In the genomic region with DNA sequence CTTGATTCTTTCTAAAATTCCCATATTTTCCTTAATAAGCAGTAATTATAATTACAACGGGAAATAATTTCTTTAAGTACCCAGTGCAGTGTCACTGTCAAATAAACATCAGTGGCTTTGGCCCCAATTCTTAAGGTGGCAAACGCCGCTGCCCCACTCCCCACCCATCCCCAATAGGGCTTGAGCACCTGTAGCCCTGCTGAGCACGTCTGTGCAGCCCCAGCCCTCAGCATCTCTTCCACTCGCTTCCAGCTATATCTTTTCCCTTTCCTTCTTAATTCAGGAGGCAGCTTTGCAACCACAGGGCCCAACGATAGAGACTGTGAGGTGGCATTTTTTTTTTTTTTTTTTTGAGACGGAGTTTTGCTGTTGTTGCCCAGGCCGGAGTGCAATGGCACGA, we compare ENCODE assay signal across 12 cellular contexts. TPM values are rescaled to one million over a fixed set of nuclear protein-coding genes. Genes with fewer than 3 reads are reported as not detected.
A peak's percentile ranks its signal among the peaks of the same experiment; 100 is the strongest.
DNase-seq lines count a peak whose midpoint lies in the region; TF ChIP-seq lines count a peak whose summit lies in the region.
"Had no signal": no experiment of that assay in that cellular context is flagged by ENCODE, and none has a peak within 500 bp of the region (broad histone marks: within the 10 kb centered on the region; RNA-seq: fewer than 3 reads in every experiment).

No MANE protein-coding gene starts in this region.

- DNase-seq in activated naive CD4-positive, alpha-beta T cell treated with anti-CD3 and anti-CD28 coated beads, Interleukin-2, amount 10 ng/mL, durations not matched to agents 7 days and 5 days: peak; percentile 18
- DNase-seq in activated naive CD4-positive, alpha-beta T cell treated with anti-CD3 and anti-CD28 coated beads, Interleukin-2, amount 50 U/mL, for 16 hours: no peak
- DNase-seq in activated naive CD8-positive, alpha-beta T cell treated with anti-CD3 and anti-CD28 coated beads for 36 hours: no peak
- DNase-seq in suprapubic skin (ENCODE audit: low spot score in 2 of 2) (no peak), glutamatergic neuron (no peak), type B pancreatic cell (ENCODE audit: extremely low spot score, unreplicated experiment) (no peak)
- DNase-seq: left cardiac atrium, NCI-H1092, uterus had no signal

- no peaks in the 10 kb centered on the region for H3K27me3 Mint-ChIP-seq in activated naive CD4-positive, alpha-beta T cell treated with anti-CD3 and anti-CD28 coated beads, Interleukin-2, amount 10 ng/mL, durations not matched to agents 7 days and 5 days
- H3K27me3 Mint-ChIP-seq in activated naive CD8-positive, alpha-beta T cell treated with anti-CD3 and anti-CD28 coated beads for 36 hours: no peaks in the 10 kb centered on the region
- H3K27me3 Mint-ChIP-seq in glutamatergic neuron (ENCODE audit: unreplicated experiment): peaks cover 2% of the 10 kb centered on the region
- H3K27me3 Mint-ChIP-seq in type B pancreatic cell: no peaks in the 10 kb centered on the region
- H3K27me3 Mint-ChIP-seq: progenitor cell of endocrine pancreas had no signal

- no peak overlapping the region for H3K4me3 Mint-ChIP-seq in activated naive CD4-positive, alpha-beta T cell treated with anti-CD3 and anti-CD28 coated beads, Interleukin-2, amount 10 ng/mL, durations not matched to agents 7 days and 5 days
- no peak overlapping the region for H3K4me3 Mint-ChIP-seq in activated naive CD8-positive, alpha-beta T cell treated with anti-CD3 and anti-CD28 coated beads for 36 hours
- H3K4me3 Mint-ChIP-seq in glutamatergic neuron (ENCODE audit: unreplicated experiment) (no peak overlapping the region), type B pancreatic cell (no peak overlapping the region)

- peaks cover 86% of the 10 kb centered on the region for H3K36me3 ChIP-seq in suprapubic skin
- H3K36me3 ChIP-seq: uterus had no signal

- H3K4me3 ChIP-seq in suprapubic skin: no peak overlapping the region
- H3K4me3 ChIP-seq: uterus had no signal

- no peaks in the 10 kb centered on the region for H3K9me3 Mint-ChIP-seq in activated naive CD4-positive, alpha-beta T cell treated with anti-CD3 and anti-CD28 coated beads, Interleukin-2, amount 10 ng/mL, durations not matched to agents 7 days and 5 days
- no peaks in the 10 kb centered on the region for H3K9me3 Mint-ChIP-seq in activated naive CD8-positive, alpha-beta T cell treated with anti-CD3 and anti-CD28 coated beads for 36 hours
- H3K9me3 Mint-ChIP-seq in glutamatergic neuron (ENCODE audit: unreplicated experiment): peaks cover 9% of the 10 kb centered on the region
- H3K9me3 Mint-ChIP-seq in type B pancreatic cell: no peaks in the 10 kb centered on the region

- TF ChIP-seq EP300 in suprapubic skin (IDR thresholded peaks at IDR 0.05): no peak

- WGBS in suprapubic skin: 77% methylated on average over 9 of the region's 9 CpGs

- peaks cover 96% of the 10 kb centered on the region for H3K4me1 Mint-ChIP-seq in activated naive CD4-positive, alpha-beta T cell treated with anti-CD3 and anti-CD28 coated beads, Interleukin-2, amount 10 ng/mL, durations not matched to agents 7 days and 5 days
- H3K4me1 Mint-ChIP-seq in activated naive CD8-positive, alpha-beta T cell treated with anti-CD3 and anti-CD28 coated beads for 36 hours: peaks cover 86% of the 10 kb centered on the region
- no peaks in the 10 kb centered on the region for H3K4me1 Mint-ChIP-seq in glutamatergic neuron (ENCODE audit: low read depth, unreplicated experiment)
- peaks cover 4% of the 10 kb centered on the region for H3K4me1 Mint-ChIP-seq in type B pancreatic cell (ENCODE audit: unreplicated experiment)

- CTCF ChIA-PET in activated naive CD4-positive, alpha-beta T cell treated with anti-CD3 and anti-CD28 coated beads, Interleukin-2, amount 10 ng/mL, durations not matched to agents 7 days and 5 days (lab: Charles Lee): interaction anchor here (0.9 to 3.0 kb wide), 5 partner anchors 9 to 85 kb away, joined by 3 to 15 read pairs (median 10); no protein-coding TSS in a partner anchor

- TF ChIP-seq POLR2A in suprapubic skin (IDR thresholded peaks at IDR 0.05): no peak

- H3K36me3 Mint-ChIP-seq in activated naive CD4-positive, alpha-beta T cell treated with anti-CD3 and anti-CD28 coated beads, Interleukin-2, amount 10 ng/mL, durations not matched to agents 7 days and 5 days: peaks cover 87% of the 10 kb centered on the region
- peaks cover 79% of the 10 kb centered on the region for H3K36me3 Mint-ChIP-seq in activated naive CD8-positive, alpha-beta T cell treated with anti-CD3 and anti-CD28 coated beads for 36 hours
- H3K36me3 Mint-ChIP-seq in glutamatergic neuron (ENCODE audit: unreplicated experiment): no peaks in the 10 kb centered on the region
- peaks cover 41% of the 10 kb centered on the region for H3K36me3 Mint-ChIP-seq in type B pancreatic cell

- H3K9me3 ChIP-seq in suprapubic skin: no peaks in the 10 kb centered on the region
- H3K9me3 ChIP-seq: uterus had no signal

- H3K27me3 ChIP-seq in suprapubic skin: no peaks in the 10 kb centered on the region
- H3K27me3 ChIP-seq: uterus had no signal

- H3K4me1 ChIP-seq in suprapubic skin: peaks cover 36% of the 10 kb centered on the region
- H3K4me1 ChIP-seq: uterus had no signal

- H3K27ac Mint-ChIP-seq in activated naive CD4-positive, alpha-beta T cell treated with anti-CD3 and anti-CD28 coated beads, Interleukin-2, amount 10 ng/mL, durations not matched to agents 7 days and 5 days: peak overlapping the region; percentile 99
- H3K27ac Mint-ChIP-seq in activated naive CD8-positive, alpha-beta T cell treated with anti-CD3 and anti-CD28 coated beads for 36 hours: peak overlapping the region; percentile 99
- H3K27ac Mint-ChIP-seq in glutamatergic neuron (ENCODE audit: unreplicated experiment) (no peak overlapping the region), type B pancreatic cell (no peak overlapping the region)
- H3K27ac Mint-ChIP-seq: progenitor cell of endocrine pancreas had no signal

- peak overlapping the region; percentile 78 for H3K27ac ChIP-seq in suprapubic skin
- H3K27ac ChIP-seq: uterus had no signal

- no peak for TF ChIP-seq CTCF in suprapubic skin (IDR thresholded peaks at IDR 0.05)
- TF ChIP-seq CTCF in glutamatergic neuron (IDR thresholded peaks at IDR 0.05; ENCODE audit: partially characterized antibody, unreplicated experiment): no peak
- no peak for TF ChIP-seq CTCF in type B pancreatic cell (conservative IDR thresholded peaks at IDR 0.05)

RNA-seq across cellular contexts. Expression of a gene that starts 9.0 kb away (rescaled TPM):
- total RNA-seq in activated naive CD8-positive, alpha-beta T cell treated with anti-CD3 and anti-CD28 coated beads for 36 hours: 10 to 100 TPM; 69.7 to 74.9 TPM
- total RNA-seq in suprapubic skin: 10 to 100 TPM in 3 of 4 donors, 1 to 10 TPM in 1; 10.0 to 17.5 (median 11.3) TPM
- total RNA-seq in glutamatergic neuron (ENCODE audit: unreplicated experiment): 7.8 TPM
- 5.2 and 8.0 TPM in 2 replicates for total RNA-seq in type B pancreatic cell (ENCODE audit: low replicate concordance)

RNA-seq across cellular contexts. Expression of a gene that starts 15.7 kb away (rescaled TPM):
- total RNA-seq in activated naive CD8-positive, alpha-beta T cell treated with anti-CD3 and anti-CD28 coated beads for 36 hours: 100 to 1,000 TPM; 127 to 134 TPM
- total RNA-seq in suprapubic skin (10 to 100 TPM; 33.2 to 46.2 (median 42.6) TPM), glutamatergic neuron (ENCODE audit: unreplicated experiment) (45.5 TPM), type B pancreatic cell (ENCODE audit: low replicate concordance) (33.7 and 39.3 TPM in 2 replicates)

RNA-seq across cellular contexts. Expression of a gene that starts 23.8 kb away (rescaled TPM):
- 100 to 1,000 TPM; 121 to 123 TPM for total RNA-seq in activated naive CD8-positive, alpha-beta T cell treated with anti-CD3 and anti-CD28 coated beads for 36 hours
- total RNA-seq in suprapubic skin (10 to 100 TPM; 46.7 to 57.6 (median 52.5) TPM), glutamatergic neuron (ENCODE audit: unreplicated experiment) (118 TPM), type B pancreatic cell (ENCODE audit: low replicate concordance) (74.2 and 96.8 TPM in 2 replicates)

RNA-seq across cellular contexts. Expression of a gene that starts 29.2 kb away (rescaled TPM):
- total RNA-seq in activated naive CD8-positive, alpha-beta T cell treated with anti-CD3 and anti-CD28 coated beads for 36 hours: 1 to 10 TPM in 1 of 2 experiments, under 1 TPM in 1; 0.85 to 1.4 TPM
- under 1 TPM in 1 of 4 donors, not detected in 3; 0.16 TPM for total RNA-seq in suprapubic skin
- 0.37 TPM for total RNA-seq in glutamatergic neuron (ENCODE audit: unreplicated experiment)
- total RNA-seq in type B pancreatic cell (ENCODE audit: low replicate concordance): 0.22 TPM in 1 of 2 replicates, not detected in the other
- total RNA-seq: epithelial cell of proximal tubule, NCI-H460, progenitor cell of endocrine pancreas had no signal

RNA-seq across cellular contexts. Expression of a gene that starts 33.0 kb away (rescaled TPM):
- total RNA-seq in activated naive CD8-positive, alpha-beta T cell treated with anti-CD3 and anti-CD28 coated beads for 36 hours: 10 to 100 TPM; 16.1 to 17.2 TPM
- total RNA-seq in suprapubic skin: 10 to 100 TPM in 1 of 4 donors, 1 to 10 TPM in 3; 2.6 to 11.9 (median 6.4) TPM
- total RNA-seq in glutamatergic neuron (ENCODE audit: unreplicated experiment): 7.5 TPM
- 29.7 and 50.5 TPM in 2 replicates for total RNA-seq in type B pancreatic cell (ENCODE audit: low replicate concordance)

Comparison
In these comparisons a context has a peak if more than half of its experiments do, and no peak if none do; other contexts are left out.
1. H3K27ac Mint-ChIP-seq: peak in activated naive CD4-positive, alpha-beta T cell treated with anti-CD3 and anti-CD28 coated beads, Interleukin-2, amount 10 ng/mL, durations not matched to agents 7 days and 5 days (single experiment) and activated naive CD8-positive, alpha-beta T cell treated with anti-CD3 and anti-CD28 coated beads for 36 hours (single experiment); none in glutamatergic neuron (single experiment) and type B pancreatic cell (single experiment).